In the genomic region with DNA sequence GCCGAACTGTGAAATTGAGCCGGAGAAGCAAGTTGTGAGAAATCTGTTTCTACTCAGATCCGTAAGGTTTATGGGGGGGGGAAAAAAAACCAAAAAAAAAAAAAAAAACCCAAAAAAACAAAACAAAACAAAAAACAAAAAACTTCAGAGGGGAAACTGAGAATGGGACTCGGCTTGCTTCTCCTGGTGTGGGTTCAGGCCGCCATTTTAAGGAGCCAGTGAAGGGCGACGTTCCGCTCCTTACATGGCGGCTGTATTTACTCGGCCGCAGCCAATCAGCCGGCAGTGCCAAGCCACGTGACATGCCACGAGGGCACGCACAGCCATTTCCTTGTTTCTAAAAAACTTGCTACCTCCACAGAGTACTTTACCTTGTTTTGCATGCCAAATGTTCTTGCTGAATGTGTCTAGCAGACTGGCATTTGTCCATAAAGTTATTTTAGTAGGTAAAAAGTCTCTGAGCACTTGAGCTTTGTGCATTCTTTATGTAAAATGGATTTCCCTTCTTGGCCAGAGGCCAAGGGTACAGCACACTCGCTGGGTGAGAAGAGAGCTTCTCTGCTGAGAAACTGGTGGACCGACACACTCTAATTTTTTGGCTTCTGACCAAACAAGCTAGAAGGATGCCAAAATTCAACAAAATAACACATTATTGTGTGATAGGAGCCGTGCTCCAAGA, we compare ENCODE assay signal across 8 cellular contexts.
A peak's percentile ranks its signal among the peaks of the same experiment; 100 is the strongest.
DNase-seq lines count a peak whose midpoint lies in the region; ATAC-seq and TF ChIP-seq lines count a peak whose summit lies in the region.

No MANE protein-coding gene starts in this region.

- DNase-seq in HEK293T (ENCODE audit: extremely low spot score) (peak; percentile 37), SK-MEL-5 (ENCODE audit: low read depth, low spot score) (peak; percentile 37), foreskin melanocyte (peak; percentile 90), posterior vena cava (ENCODE audit: low spot score) (peak; percentile 97), OCI-M2 (lab: John Stamatoyannopoulos, UW; ENCODE audit: unreplicated experiment) (no peak)

- ATAC-seq in GM21526 (IDR thresholded peaks at IDR 0.05; ENCODE audit: low FRiP score, unreplicated experiment) (no peak), HG03095 (IDR thresholded peaks at IDR 0.05; ENCODE audit: unreplicated experiment) (no peak)
- ATAC-seq in activated CD4-positive, CD25-positive, alpha-beta regulatory T cell treated with anti-CD3 and anti-CD28 coated beads, Interleukin-2, amount 50 U/mL, for 24 hours, result no peak

- CTCF ChIA-PET in HEK293T (lab: Yijun Ruan, JAX), result interaction anchor here (0.6 kb wide), 1 partner anchor 128 kb away, joined by 3 read pairs; no protein-coding TSS in a partner anchor

- in situ Hi-C loops in SK-MEL-5 (cut with HindIII; ENCODE audit: low pct_unique_long_range_greater_than_20kb, low sequenced_read_pairs), result no loop called here

- POLR2A ChIA-PET in HEK293T (lab: Yijun Ruan, JAX), result interaction anchor here (1.3 kb wide), 1 partner anchor 134 kb away, joined by 3 read pairs; no protein-coding TSS in a partner anchor

- intact Hi-C loops in posterior vena cava (cut with DNase I), result loop anchor here in 1 of 2 donors (10.0 kb wide), 1 partner anchor 99 kb away; the partner anchor contains the start of gene NFIA

TF ChIP-seq in HEK293T, 16 proteins besides CTCF, POLR2A, EP300 and RAD21:
- TF ChIP-seq HDGF (IDR thresholded peaks at IDR 0.05; ENCODE audit: borderline replicate concordance) (no peak), BHLHE40 (IDR thresholded peaks at IDR 0.05; ENCODE audit: borderline replicate concordance) (no peak), NFRKB (IDR thresholded peaks at IDR 0.05) (no peak), ARNT (IDR thresholded peaks at IDR 0.05) (no peak), LEF1 (IDR thresholded peaks at IDR 0.05; ENCODE audit: borderline replicate concordance) (no peak), CTBP1 (IDR thresholded peaks at IDR 0.05; ENCODE audit: borderline replicate concordance) (no peak), FOXK2 (IDR thresholded peaks at IDR 0.05) (no peak), TARDBP (IDR thresholded peaks at IDR 0.05) (no peak), PKNOX1 (IDR thresholded peaks at IDR 0.05) (no peak), ZNF384 (IDR thresholded peaks at IDR 0.05) (no peak)
TF ChIP-seq in HEK293T: peak in this region for 0.
